In genomic region chr12:9940370-9940769, GRCh38 we compare ENCODE assay signal across 3 cellular contexts.
TF ChIP-seq lines count a peak whose summit lies in the region.

No MANE protein-coding gene starts in this region.

TF ChIP-seq in SK-N-SH, 30 proteins besides CTCF, POLR2A, EP300 and RAD21 (continued from another document):
- TF ChIP-seq RCOR1 (IDR thresholded peaks at IDR 0.05; ENCODE audit: low read length) (no peak), SIN3A (IDR thresholded peaks at IDR 0.05; ENCODE audit: borderline replicate concordance, low read depth, low read length) (no peak), MEF2A (IDR thresholded peaks at IDR 0.05; ENCODE audit: borderline replicate concordance, low read depth) (no peak), JUND (IDR thresholded peaks at IDR 0.05) (no peak), ZBTB33 (IDR thresholded peaks at IDR 0.05; ENCODE audit: borderline replicate concordance, low read depth) (no peak), TEAD4 (IDR thresholded peaks at IDR 0.05; ENCODE audit: borderline replicate concordance, insufficient read depth) (no peak), FOXM1 (IDR thresholded peaks at IDR 0.05; ENCODE audit: low read depth) (no peak), CHD2 (IDR thresholded peaks at IDR 0.05; ENCODE audit: low read length, partially characterized antibody) (no peak), GABPA (IDR thresholded peaks at IDR 0.05; ENCODE audit: low read depth) (no peak), EZH2phosphoT487 (IDR thresholded peaks at IDR 0.05; ENCODE audit: borderline replicate concordance, low read depth) (no peak), GATA2 (CRISPR knock-in tag; IDR thresholded peaks at IDR 0.05) (no peak), USF2 (IDR thresholded peaks at IDR 0.05; ENCODE audit: borderline replicate concordance, low read depth, low read length) (no peak), TCF12 (IDR thresholded peaks at IDR 0.05) (no peak)

TF ChIP-seq in SK-N-SH treated with all-trans-retinoic acid at 6 μM for 48 hours, 23 proteins besides CTCF, POLR2A, EP300 and RAD21 (continued from another document):
- TF ChIP-seq ESRRG (CRISPR knock-in tag; IDR thresholded peaks at IDR 0.05) (no peak), OSR1 (CRISPR knock-in tag; IDR thresholded peaks at IDR 0.05) (no peak), RARB (CRISPR knock-in tag; IDR thresholded peaks at IDR 0.05) (no peak), TCF4 (CRISPR knock-in tag; IDR thresholded peaks at IDR 0.05; ENCODE audit: borderline replicate concordance) (no peak), TOX (CRISPR knock-in tag; IDR thresholded peaks at IDR 0.05; ENCODE audit: borderline replicate concordance) (no peak), BACH2 (CRISPR knock-in tag; IDR thresholded peaks at IDR 0.05; ENCODE audit: borderline replicate concordance) (no peak), ZFP3 (CRISPR knock-in tag; IDR thresholded peaks at IDR 0.05) (no peak), CREB5 (CRISPR knock-in tag; IDR thresholded peaks at IDR 0.05; ENCODE audit: low read depth) (no peak)
TF ChIP-seq in SK-N-SH treated with all-trans-retinoic acid at 6 μM for 48 hours: peak in this region for 0.

TF ChIP-seq in WTC11, 78 proteins besides CTCF, POLR2A, EP300 and RAD21 (continued from another document):
- TF ChIP-seq AFF4 (CRISPR knock-in tag; IDR thresholded peaks at IDR 0.05; ENCODE audit: borderline replicate concordance) = no peak
- no peak for TF ChIP-seq ZNF232 (CRISPR knock-in tag; IDR thresholded peaks at IDR 0.05)
- TF ChIP-seq TEAD4 (CRISPR knock-in tag; IDR thresholded peaks at IDR 0.05) = no peak
- no peak for TF ChIP-seq GRHL2 (CRISPR knock-in tag; IDR thresholded peaks at IDR 0.05; ENCODE audit: insufficient replicate concordance, severe bottlenecking)
- no peak for TF ChIP-seq EMX1 (CRISPR knock-in tag; IDR thresholded peaks at IDR 0.05)
- TF ChIP-seq ZNF416 (CRISPR knock-in tag; IDR thresholded peaks at IDR 0.05) = no peak
- TF ChIP-seq ESRRA (CRISPR knock-in tag; IDR thresholded peaks at IDR 0.05; ENCODE audit: borderline replicate concordance) = no peak
- TF ChIP-seq PRDM15 (CRISPR knock-in tag; IDR thresholded peaks at IDR 0.05) = no peak
- no peak for TF ChIP-seq USF1 (CRISPR knock-in tag; IDR thresholded peaks at IDR 0.05)
- no peak for TF ChIP-seq ZNF317 (CRISPR knock-in tag; IDR thresholded peaks at IDR 0.05; ENCODE audit: borderline replicate concordance, low read depth)
- no peak for TF ChIP-seq ATF3 (CRISPR knock-in tag; conservative IDR thresholded peaks at IDR 0.05)
- TF ChIP-seq STAT6 (CRISPR knock-in tag; conservative IDR thresholded peaks at IDR 0.05; ENCODE audit: low read depth) = no peak
- TF ChIP-seq ZNF425 (CRISPR knock-in tag; conservative IDR thresholded peaks at IDR 0.05) = no peak
- TF ChIP-seq TEAD1 (CRISPR knock-in tag; IDR thresholded peaks at IDR 0.05) = no peak
